In genomic region chr13:26816876-26817275, GRCh38 we compare ENCODE assay signal across 17 cellular contexts. TPM values are rescaled to one million over a fixed set of nuclear protein-coding genes. Genes with fewer than 3 reads are reported as not detected.
A peak's percentile ranks its signal among the peaks of the same experiment; 100 is the strongest.
DNase-seq lines count a peak whose midpoint lies in the region; ATAC-seq and TF ChIP-seq lines count a peak whose summit lies in the region.
"Had no signal": no experiment of that assay in that cellular context is flagged by ENCODE, and none has a peak within 500 bp of the region (broad histone marks: within the 10 kb centered on the region; RNA-seq: fewer than 3 reads in every experiment).

No MANE protein-coding gene starts in this region.

- H3K4me1 ChIP-seq in adipocyte (ENCODE audit: control insufficient read depth, insufficient read depth, low read length): no peaks in the 10 kb centered on the region
- H3K4me1 ChIP-seq: BLaER1, HAP-1 had no signal

- no peak for ATAC-seq in HG03565 (IDR thresholded peaks at IDR 0.05; ENCODE audit: unreplicated experiment)

- no peaks in the 10 kb centered on the region for H3K9me3 ChIP-seq in adipocyte (ENCODE audit: control insufficient read depth, low read length)
- H3K9me3 ChIP-seq: BLaER1, HAP-1 had no signal

- no peaks in the 10 kb centered on the region for H3K36me3 ChIP-seq in adipocyte (ENCODE audit: control insufficient read depth, insufficient read depth, low read length, severe bottlenecking)
- H3K36me3 ChIP-seq: BLaER1, HAP-1 had no signal

- H3K9me3 Mint-ChIP-seq in neural crest cell: no peaks in the 10 kb centered on the region
- H3K9me3 Mint-ChIP-seq: CD4-positive, alpha-beta memory T cell; IgD-negative memory B cell had no signal

- H3K36me3 Mint-ChIP-seq in neural crest cell (ENCODE audit: low read depth): no peaks in the 10 kb centered on the region
- H3K36me3 Mint-ChIP-seq: CD14-positive monocyte; CD4-positive, alpha-beta memory T cell; IgD-negative memory B cell had no signal

- DNase-seq in EH (ENCODE audit: low read depth) (peak; percentile 16), adipocyte (ENCODE audit: low read depth) (peak; percentile 1), foreskin melanocyte (peak; percentile 18), neural crest cell (ENCODE audit: low read depth, low spot score) (no peak), EL (no peak), NCI-H146 (lab: John Stamatoyannopoulos, UW) (no peak)
- no peak for DNase-seq in activated CD4-positive, alpha-beta T cell treated with anti-CD3 and anti-CD28 coated beads for 1 hour
- DNase-seq: 8988T; Calu3; CD4-positive, alpha-beta memory T cell; DMS79 treated with DMSO at 0.1 percent for 48 hours had no signal

- peaks cover 4% of the 10 kb centered on the region for H3K4me1 Mint-ChIP-seq in neural crest cell
- H3K4me1 Mint-ChIP-seq: CD14-positive monocyte; CD4-positive, alpha-beta memory T cell; IgD-negative memory B cell had no signal

- no peak overlapping the region for H3K4me3 ChIP-seq in adipocyte (ENCODE audit: low read length)
- H3K4me3 ChIP-seq: BLaER1, HAP-1 had no signal

- peaks cover 31% of the 10 kb centered on the region for H3K27me3 ChIP-seq in adipocyte (replicated peaks; ENCODE audit: control insufficient read depth, insufficient read depth, low read length)
- H3K27me3 ChIP-seq: BLaER1 had no signal

- H3K9ac ChIP-seq in adipocyte (ENCODE audit: low read length): no peak overlapping the region
- H3K9ac ChIP-seq: BLaER1 had no signal

- H3K27ac Mint-ChIP-seq in neural crest cell (ENCODE audit: unreplicated experiment): peak overlapping the region; percentile 54
- H3K27ac Mint-ChIP-seq: CD14-positive monocyte; CD4-positive, alpha-beta memory T cell; IgD-negative memory B cell had no signal

- no peak overlapping the region for H3K4me3 Mint-ChIP-seq in neural crest cell
- H3K4me3 Mint-ChIP-seq: CD14-positive monocyte; CD4-positive, alpha-beta memory T cell; IgD-negative memory B cell had no signal

- no peak for TF ChIP-seq CTCF in neural crest cell (conservative IDR thresholded peaks at IDR 0.05)

- peaks cover 4% of the 10 kb centered on the region for H3K27me3 Mint-ChIP-seq in neural crest cell (ENCODE audit: low read depth)

RNA-seq across cellular contexts. Expression of gene GPR12, which starts 56.3 kb away (rescaled TPM):
- 0.14 TPM in 2 replicates for total RNA-seq in neural crest cell
- total RNA-seq: A673; Calu3; CD4-positive, alpha-beta memory T cell had no signal

Comparison
In these comparisons a context has a peak if more than half of its experiments do, and no peak if none do; other contexts are left out.
1. DNase-seq: peak in EH (single experiment), adipocyte (single experiment) and foreskin melanocyte (single experiment); none in neural crest cell (single experiment), EL (single experiment), NCI-H146 (single experiment) and activated CD4-positive, alpha-beta T cell treated with anti-CD3 and anti-CD28 coated beads for 1 hour (single experiment).